1 cellular context compared by ENCODE assay signal in genomic region chr4:168451744-168452394, GRCh38.
TF ChIP-seq lines count a peak whose summit lies in the region.

No MANE protein-coding gene starts in this region.

TF ChIP-seq in A549, 52 proteins besides CTCF, POLR2A, EP300 and RAD21 (continued from another document):
- no peak for TF ChIP-seq HOXB5 (CRISPR knock-in tag; IDR thresholded peaks at IDR 0.05)
- peak; percentile 64; the same call in 1 of the 2 replicates for TF ChIP-seq GATA3 (IDR thresholded peaks at IDR 0.05; ENCODE audit: borderline replicate concordance)
- TF ChIP-seq RCOR1 (IDR thresholded peaks at IDR 0.05; ENCODE audit: low read depth, low read length): no peak
- TF ChIP-seq CEBPB (IDR thresholded peaks at IDR 0.05): 0 out of 4 replicates have a peak, but pooled peaks of 1 of the 2 experiments have one; percentile 7
- 0 out of 3 replicates have a peak, but pooled peaks have one; percentile 16 for TF ChIP-seq SMC3 (IDR thresholded peaks at IDR 0.05)
- TF ChIP-seq HOXB13 (CRISPR knock-in tag; IDR thresholded peaks at IDR 0.05; ENCODE audit: low read depth): no peak
- TF ChIP-seq EHF (CRISPR knock-in tag; IDR thresholded peaks at IDR 0.05): no peak
